ENCODE assay signal across 1 cellular context in the genomic region with DNA sequence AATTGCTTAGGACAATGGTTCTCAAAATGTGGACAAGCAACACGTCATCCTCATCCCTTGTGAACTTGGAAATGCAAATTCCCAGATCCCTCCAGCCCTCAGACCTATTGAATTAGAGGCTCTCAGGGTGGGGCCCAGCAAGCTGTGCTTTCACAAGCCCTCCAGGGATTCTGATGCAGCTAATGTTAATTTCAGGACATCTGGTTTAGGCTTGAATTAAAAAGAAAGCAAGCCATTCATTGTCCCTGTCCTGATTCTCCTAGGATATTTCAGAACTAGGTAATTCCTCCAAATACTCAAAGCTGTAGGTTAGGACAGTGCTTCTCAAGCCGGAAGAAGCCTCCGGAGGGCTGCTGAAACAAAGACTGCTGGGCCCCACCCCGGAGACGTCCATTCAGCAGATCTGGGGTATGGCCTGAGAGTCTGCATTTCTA.
TF ChIP-seq lines count a peak whose summit lies in the region.

No MANE protein-coding gene starts in this region.

TF ChIP-seq in GM23338, 12 proteins besides CTCF, POLR2A, EP300 and RAD21 (continued from another document):
- peak; percentile 88 for TF ChIP-seq ZNF462 (CRISPR knock-in tag; IDR thresholded peaks at IDR 0.05)
- TF ChIP-seq ZNF114 (CRISPR knock-in tag; IDR thresholded peaks at IDR 0.05) = no peak
- no peak for TF ChIP-seq REST (IDR thresholded peaks at IDR 0.05; ENCODE audit: unreplicated experiment)
- no peak; the same call in none of the 2 replicates for TF ChIP-seq NANOG (IDR thresholded peaks at IDR 0.05; ENCODE audit: borderline replicate concordance)
- TF ChIP-seq, protein P1, sequence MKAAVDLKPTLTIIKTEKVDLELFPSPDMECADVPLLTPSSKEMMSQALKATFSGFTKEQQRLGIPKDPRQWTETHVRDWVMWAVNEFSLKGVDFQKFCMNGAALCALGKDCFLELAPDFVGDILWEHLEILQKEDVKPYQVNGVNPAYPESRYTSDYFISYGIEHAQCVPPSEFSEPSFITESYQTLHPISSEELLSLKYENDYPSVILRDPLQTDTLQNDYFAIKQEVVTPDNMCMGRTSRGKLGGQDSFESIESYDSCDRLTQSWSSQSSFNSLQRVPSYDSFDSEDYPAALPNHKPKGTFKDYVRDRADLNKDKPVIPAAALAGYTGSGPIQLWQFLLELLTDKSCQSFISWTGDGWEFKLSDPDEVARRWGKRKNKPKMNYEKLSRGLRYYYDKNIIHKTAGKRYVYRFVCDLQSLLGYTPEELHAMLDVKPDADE (IDR thresholded peaks at IDR 0.05) = peak; percentile 30; the same call in 1 of the 2 replicates
- TF ChIP-seq STAT1 (IDR thresholded peaks at IDR 0.05; ENCODE audit: unreplicated experiment) = no peak
TF ChIP-seq in GM23338: peak in this region for 3.
